In genomic region chr5:124732349-124732875, GRCh38 we compare ENCODE assay signal across 24 cellular contexts. TPM values are rescaled to one million over a fixed set of nuclear protein-coding genes. Genes with fewer than 3 reads are reported as not detected.
DNase-seq lines count a peak whose midpoint lies in the region; ATAC-seq, FAIRE-seq and TF ChIP-seq lines count a peak whose summit lies in the region.
"Had no signal": no experiment of that assay in that cellular context is flagged by ENCODE, and none has a peak within 500 bp of the region (broad histone marks: within the 10 kb centered on the region; RNA-seq: fewer than 3 reads in every experiment).

No MANE protein-coding gene starts in this region.

- no peak overlapping the region for H3K9ac ChIP-seq in astrocyte (ENCODE audit: low read length)

- no peak overlapping the region for H3K27ac Mint-ChIP-seq in astrocyte (ENCODE audit: unreplicated experiment)
- H3K27ac Mint-ChIP-seq: activated CD4-positive, alpha-beta memory T cell treated with anti-CD3 and anti-CD28 coated beads for 36 hours; CD4-positive, alpha-beta memory T cell; naive thymus-derived CD4-positive, alpha-beta T cell; T-helper 2 cell treated with Interferon-gamma antibody and Interleukin-4, amounts not matched to agents 5 μg/mL and 100 μg/mL, for 36 hours had no signal

- POLR2A ChIA-PET in RWPE1 (lab: Yijun Ruan, JAX; ENCODE audit: low non-redundant PET): no interaction called here

- FAIRE-seq in astrocyte (lab: Jason Lieb, UNC): no peak
- FAIRE-seq: bronchial epithelial cell, frontal cortex had no signal

- H3K4me3 ChIP-seq in astrocyte (ENCODE audit: insufficient read depth, low read depth, low read length): no peak overlapping the region
- H3K4me3 ChIP-seq: PC-9, tibial artery had no signal

- H3K36me3 ChIP-seq in astrocyte (ENCODE audit: insufficient read depth, low read length): no peaks in the 10 kb centered on the region
- H3K36me3 ChIP-seq: tibial artery had no signal

- CTCF ChIA-PET in RWPE1 (lab: Yijun Ruan, JAX): interaction anchor here (0.6 kb wide), 1 partner anchor 182 kb away, joined by 3 read pairs; no protein-coding TSS in a partner anchor

- H3K27me3 Mint-ChIP-seq in astrocyte (ENCODE audit: low read depth, unreplicated experiment): no peaks in the 10 kb centered on the region

- H3K36me3 Mint-ChIP-seq in astrocyte (ENCODE audit: low read depth, unreplicated experiment): no peaks in the 10 kb centered on the region
- H3K36me3 Mint-ChIP-seq: activated CD4-positive, alpha-beta memory T cell treated with anti-CD3 and anti-CD28 coated beads for 36 hours; CD4-positive, alpha-beta memory T cell had no signal

- peak; percentile 50 for DNase-seq in Ammon's horn (ENCODE audit: low spot score)
- peak; percentile 45 for DNase-seq in GM13977 (ENCODE audit: low spot score)
- DNase-seq in astrocyte (ENCODE audit: low read depth): no peak
- DNase-seq in medulla oblongata (ENCODE audit: extremely low spot score): peak; percentile 54
- DNase-seq in RWPE1 (ENCODE audit: low spot score): no peak
- no peak for DNase-seq in SKM-1 treated with dmso at 0.1 percent for 144 hours (lab: John Stamatoyannopoulos, UW; ENCODE audit: unreplicated experiment)
- DNase-seq in foreskin keratinocyte: no peak
- no peak for DNase-seq in AG08396 (ENCODE audit: low spot score)
- DNase-seq: activated CD4-positive, alpha-beta memory T cell treated with anti-CD3 and anti-CD28 coated beads for 36 hours; activated gamma-delta T cell treated with Interleukin-2 at 50 U/mL for 16 hours; CD4-positive, alpha-beta memory T cell; mammary epithelial cell; naive thymus-derived CD4-positive, alpha-beta T cell; NCI-H1417 treated with DMSO at 0.1 percent for 48 hours; NCI-H2171; NCI-H526 treated with DMSO at 0.1 percent for 48 hours; PC-9; posterior cingulate gyrus; stimulated activated CD4-positive, alpha-beta T cell treated with anti-CD3 and anti-CD28 coated beads, Interleukin-1b, Interleukin-23, amount 100 ng/mL, for 48 hours; stimulated activated naive CD4-positive, alpha-beta T cell; tibial artery had no signal

- peaks cover 73% of the 10 kb centered on the region for H4K20me1 ChIP-seq in astrocyte (ENCODE audit: insufficient read depth, low read length)

- H3K4me1 Mint-ChIP-seq in astrocyte (ENCODE audit: low read depth, unreplicated experiment): peaks cover 64% of the 10 kb centered on the region
- H3K4me1 Mint-ChIP-seq: CD4-positive, alpha-beta memory T cell had no signal

- H3K4me1 ChIP-seq in astrocyte (ENCODE audit: insufficient read depth, low read length) (peaks cover 31% of the 10 kb centered on the region), foreskin keratinocyte (no peaks in the 10 kb centered on the region)

- H3K27me3 ChIP-seq in astrocyte (ENCODE audit: insufficient read depth, low read length) (peaks cover 5% of the 10 kb centered on the region), foreskin keratinocyte (peaks cover 5% of the 10 kb centered on the region)

- H3K27ac ChIP-seq in astrocyte (ENCODE audit: low read depth, low read length): no peak overlapping the region
- no peak overlapping the region for H3K27ac ChIP-seq in RWPE1
- no peak overlapping the region for H3K27ac ChIP-seq in foreskin keratinocyte
- H3K27ac ChIP-seq: PC-9, tibial artery had no signal

- in situ Hi-C loops in GM13977 (cut with MboI; ENCODE audit: low pct_unique_long_range_greater_than_20kb, low sequenced_read_pairs, unreplicated experiment): loop anchor here (25.0 kb wide), 1 partner anchor 680 kb away; no protein-coding TSS in a partner anchor

- H3K79me2 ChIP-seq in astrocyte (ENCODE audit: insufficient read depth, low read length): peaks cover 62% of the 10 kb centered on the region

- no peak overlapping the region for H3K4me2 ChIP-seq in astrocyte (ENCODE audit: low read length)
- H3K4me2 ChIP-seq: PC-9 had no signal

- no peak for ATAC-seq in foreskin keratinocyte
- ATAC-seq: naive thymus-derived CD4-positive, alpha-beta T cell had no signal

- no peak overlapping the region for H2AFZ ChIP-seq in astrocyte (ENCODE audit: low read depth, low read length)
- H2AFZ ChIP-seq: PC-9 had no signal

- H3K9me3 ChIP-seq in astrocyte (ENCODE audit: insufficient read depth, low read depth, low read length): no peaks in the 10 kb centered on the region
- H3K9me3 ChIP-seq: tibial artery had no signal

- no peaks in the 10 kb centered on the region for H3K9me3 Mint-ChIP-seq in astrocyte (ENCODE audit: unreplicated experiment)
- H3K9me3 Mint-ChIP-seq: T-helper 2 cell treated with Interferon-gamma antibody and Interleukin-4, amounts not matched to agents 5 μg/mL and 100 μg/mL, for 36 hours had no signal

- peak overlapping the region; percentile 17 for H3K4me3 Mint-ChIP-seq in astrocyte (ENCODE audit: unreplicated experiment)
- H3K4me3 Mint-ChIP-seq: activated CD4-positive, alpha-beta memory T cell treated with anti-CD3 and anti-CD28 coated beads for 36 hours; CD4-positive, alpha-beta memory T cell; naive thymus-derived CD4-positive, alpha-beta T cell; T-helper 2 cell treated with Interferon-gamma antibody and Interleukin-4, amounts not matched to agents 5 μg/mL and 100 μg/mL, for 36 hours had no signal

- TF ChIP-seq CTCF in GM13977 (IDR thresholded peaks at IDR 0.05; ENCODE audit: extremely low read depth, insufficient read depth, missing control alignments) (no peak), astrocyte (IDR thresholded peaks at IDR 0.05; ENCODE audit: insufficient read depth, low read depth, low read length) (no peak), RWPE1 (conservative IDR thresholded peaks at IDR 0.05; ENCODE audit: low read depth) (no peak), foreskin keratinocyte (conservative IDR thresholded peaks at IDR 0.05) (no peak)

RNA-seq across cellular contexts. Expression of gene ZNF608, which starts 14.0 kb away (rescaled TPM):
- total RNA-seq in astrocyte: 57.3 and 61.5 TPM in 2 replicates
- 2.3 and 3.1 TPM in 2 replicates for total RNA-seq in foreskin keratinocyte
- polyA plus RNA-seq in foreskin keratinocyte: 0.56 and 0.66 TPM in 2 replicates
- total RNA-seq: activated CD4-positive, alpha-beta memory T cell treated with anti-CD3 and anti-CD28 coated beads for 36 hours; CD4-positive, alpha-beta memory T cell had no signal
- polyA plus RNA-seq: CD4-positive, alpha-beta memory T cell; naive thymus-derived CD4-positive, alpha-beta T cell had no signal

Comparison
In these comparisons a context has a peak if more than half of its experiments do, and no peak if none do; other contexts are left out.
1. DNase-seq: peak in Ammon's horn (single experiment), GM13977 (single experiment) and medulla oblongata (single experiment); none in astrocyte (single experiment), RWPE1 (single experiment), SKM-1 treated with dmso at 0.1 percent for 144 hours (single experiment), foreskin keratinocyte (0 of 2) and AG08396 (single experiment).
2. RNA of gene ZNF608, which starts 14.0 kb away (total RNA-seq): 57.3 to 61.5 TPM in astrocyte; 2.3 to 3.1 TPM in foreskin keratinocyte; every median in the first group is over 10 times any median in the second.